23 cellular contexts compared by ENCODE assay signal in the genomic region with DNA sequence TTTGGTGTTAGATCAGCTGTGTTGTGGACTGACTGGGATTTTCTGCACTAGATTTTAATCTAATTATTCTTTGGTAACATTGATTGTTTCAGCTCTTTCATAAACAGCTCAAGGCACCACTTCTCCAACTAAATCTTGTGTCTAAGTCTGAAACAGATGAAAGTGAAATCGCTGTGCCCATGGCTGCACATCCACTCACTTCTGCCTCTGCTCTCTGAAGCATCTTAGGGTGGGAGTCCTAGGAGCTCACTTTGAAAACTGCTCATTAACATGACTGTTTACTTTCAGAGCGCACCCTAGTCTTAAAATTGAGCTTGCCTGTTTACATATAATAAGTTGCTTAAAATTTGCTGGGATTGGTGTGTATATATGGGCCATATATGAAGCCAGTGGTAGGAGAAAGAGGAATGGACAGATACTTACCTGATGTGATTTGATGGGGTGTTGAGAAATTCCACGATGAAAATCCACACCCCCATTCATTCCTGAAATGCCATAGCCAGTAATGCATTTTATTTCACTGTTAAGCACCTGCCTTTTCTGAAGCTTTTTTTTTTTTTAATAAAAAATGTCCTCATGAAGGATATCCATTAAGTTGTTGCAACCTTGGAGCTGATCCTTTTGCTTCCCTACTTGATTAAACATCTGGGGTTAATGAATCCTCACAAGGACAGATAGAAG.
DNase-seq lines count a peak whose midpoint lies in the region; ATAC-seq and TF ChIP-seq lines count a peak whose summit lies in the region.
"Had no signal": no experiment of that assay in that cellular context is flagged by ENCODE, and none has a peak within 500 bp of the region (broad histone marks: within the 10 kb centered on the region; RNA-seq: fewer than 3 reads in every experiment).

No MANE protein-coding gene starts in this region.

- H3K27me3 ChIP-seq in brain microvascular endothelial cell (replicated peaks), result no peaks in the 10 kb centered on the region
- H3K27me3 ChIP-seq: body of pancreas, colonic mucosa, MG63, tibial nerve had no signal

- H3K9me3 Mint-ChIP-seq in stimulated activated naive B cell treated with anti-CD40 and anti-IgM and Interleukin-4, amounts not matched to agents 10 μg/mL and 1 μg/mL and 100 μg/mL, for 72 hours, result no peaks in the 10 kb centered on the region
- H3K9me3 Mint-ChIP-seq: activated CD8-positive, alpha-beta T cell treated with anti-CD3 and anti-CD28 coated beads for 36 hours; activated naive CD4-positive, alpha-beta T cell treated with anti-CD3 and anti-CD28 coated beads, Interleukin-2, amount 50 U/mL, for 24 hours; activated T-cell treated with anti-CD3 and anti-CD28 coated beads, Interleukin-2, amount 50 U/mL, for 72 hours; stimulated activated effector memory CD8-positive, alpha-beta T cell treated with anti-CD3 and anti-CD28 coated beads, Interleukin-12 subunit alpha, Interleukin-12 subunit beta, amount 100 ng/mL, for 72 hours had no signal

- CTCF ChIA-PET in HEK293T (lab: Yijun Ruan, JAX), result interaction anchor here (0.6 kb wide), 1 partner anchor 53 kb away, joined by 3 read pairs; a partner anchor contains a TSS

- peaks cover 14 to 23% of the 10 kb centered on the region in 2 donors for H3K36me3 Mint-ChIP-seq in stimulated activated naive B cell treated with anti-CD40 and anti-IgM and Interleukin-4, amounts not matched to agents 10 μg/mL and 1 μg/mL and 100 μg/mL, for 72 hours
- H3K36me3 Mint-ChIP-seq: stimulated activated effector memory CD8-positive, alpha-beta T cell treated with anti-CD3 and anti-CD28 coated beads, Interleukin-12 subunit alpha, Interleukin-12 subunit beta, amount 100 ng/mL, for 72 hours had no signal

- TF ChIP-seq CTCF in brain microvascular endothelial cell (IDR thresholded peaks at IDR 0.05; ENCODE audit: low read depth, low read length, missing control alignments), result no peak

- no peak overlapping the region for H3K27ac Mint-ChIP-seq in stimulated activated naive B cell treated with anti-CD40 and anti-IgM and Interleukin-4, amounts not matched to agents 10 μg/mL and 1 μg/mL and 100 μg/mL, for 72 hours
- H3K27ac Mint-ChIP-seq: activated CD8-positive, alpha-beta T cell treated with anti-CD3 and anti-CD28 coated beads for 36 hours; activated naive CD4-positive, alpha-beta T cell treated with anti-CD3 and anti-CD28 coated beads, Interleukin-2, amount 50 U/mL, for 24 hours; stimulated activated effector memory CD8-positive, alpha-beta T cell treated with anti-CD3 and anti-CD28 coated beads, Interleukin-12 subunit alpha, Interleukin-12 subunit beta, amount 100 ng/mL, for 72 hours had no signal

- no peaks in the 10 kb centered on the region for H3K27me3 Mint-ChIP-seq in stimulated activated naive B cell treated with anti-CD40 and anti-IgM and Interleukin-4, amounts not matched to agents 10 μg/mL and 1 μg/mL and 100 μg/mL, for 72 hours
- H3K27me3 Mint-ChIP-seq: activated CD8-positive, alpha-beta T cell treated with anti-CD3 and anti-CD28 coated beads for 36 hours; activated naive CD4-positive, alpha-beta T cell treated with anti-CD3 and anti-CD28 coated beads, Interleukin-2, amount 50 U/mL, for 24 hours had no signal

- H3K36me3 ChIP-seq in brain microvascular endothelial cell (replicated peaks), result peaks cover 17% of the 10 kb centered on the region
- H3K36me3 ChIP-seq: colonic mucosa, MG63, WERI-Rb-1 had no signal

- H3K4me1 Mint-ChIP-seq in stimulated activated naive B cell treated with anti-CD40 and anti-IgM and Interleukin-4, amounts not matched to agents 10 μg/mL and 1 μg/mL and 100 μg/mL, for 72 hours, result peaks cover 29 to 63% of the 10 kb centered on the region in 2 donors
- H3K4me1 Mint-ChIP-seq: stimulated activated effector memory CD8-positive, alpha-beta T cell treated with anti-CD3 and anti-CD28 coated beads, Interleukin-12 subunit alpha, Interleukin-12 subunit beta, amount 100 ng/mL, for 72 hours had no signal

- POLR2A ChIA-PET in HEK293T (lab: Yijun Ruan, JAX), result no interaction called here

- H3K27ac ChIP-seq in brain microvascular endothelial cell, result peak overlapping the region; percentile 99
- H3K27ac ChIP-seq: 22Rv1, body of pancreas, colonic mucosa, WERI-Rb-1 had no signal

- ATAC-seq in HG02852 (IDR thresholded peaks at IDR 0.05; ENCODE audit: unreplicated experiment), result peak; percentile 61
- ATAC-seq in stimulated activated naive B cell treated with anti-CD40 and anti-IgM and Interleukin-4, amounts not matched to agents 10 μg/mL and 1 μg/mL and 100 μg/mL, for 72 hours (replicated peaks), result peak; percentile 90
- ATAC-seq: activated CD8-positive, alpha-beta T cell treated with anti-CD3 and anti-CD28 coated beads for 36 hours; activated T-cell treated with anti-CD3 and anti-CD28 coated beads, Interleukin-2, amount 50 U/mL, for 72 hours; body of pancreas; stimulated activated effector memory CD8-positive, alpha-beta T cell treated with anti-CD3 and anti-CD28 coated beads, Interleukin-12 subunit alpha, Interleukin-12 subunit beta, amount 100 ng/mL, for 72 hours had no signal

- no peak overlapping the region for H3K4me3 Mint-ChIP-seq in stimulated activated naive B cell treated with anti-CD40 and anti-IgM and Interleukin-4, amounts not matched to agents 10 μg/mL and 1 μg/mL and 100 μg/mL, for 72 hours
- H3K4me3 Mint-ChIP-seq: activated CD8-positive, alpha-beta T cell treated with anti-CD3 and anti-CD28 coated beads for 36 hours; activated naive CD4-positive, alpha-beta T cell treated with anti-CD3 and anti-CD28 coated beads, Interleukin-2, amount 50 U/mL, for 24 hours; activated T-cell treated with anti-CD3 and anti-CD28 coated beads, Interleukin-2, amount 50 U/mL, for 72 hours; stimulated activated effector memory CD8-positive, alpha-beta T cell treated with anti-CD3 and anti-CD28 coated beads, Interleukin-12 subunit alpha, Interleukin-12 subunit beta, amount 100 ng/mL, for 72 hours had no signal

- peak; percentile 74 for DNase-seq in NCI-H82 treated with DMSO at 0.1 percent for 48 hours (lab: John Stamatoyannopoulos, UW; ENCODE audit: unreplicated experiment)
- DNase-seq in NCI-H82 (lab: John Stamatoyannopoulos, UW), result no peak
- no peak for DNase-seq in brain microvascular endothelial cell
- DNase-seq in stimulated activated naive B cell treated with anti-CD40 and anti-IgM and Interleukin-4, amounts not matched to agents 10 μg/mL and 1 μg/mL and 100 μg/mL, for 72 hours, result no peak
- DNase-seq in HEK293T (ENCODE audit: extremely low spot score), result no peak
- no peak for DNase-seq in NOMO-1 treated with dmso at 0.1 percent for 144 hours (lab: John Stamatoyannopoulos, UW; ENCODE audit: unreplicated experiment)
- no peak for DNase-seq in iPS-NIHi11 (ENCODE audit: low spot score)
- DNase-seq: activated CD8-positive, alpha-beta T cell treated with anti-CD3 and anti-CD28 coated beads for 36 hours; activated T-cell treated with anti-CD3 and anti-CD28 coated beads, Interleukin-2, amount 50 U/mL, for 72 hours; body of pancreas; colonic mucosa; HCEC 1CT; kidney glomerular epithelial cell; MG63; NCI-H187; NCI-H446 treated with DMSO at 0.1 percent for 48 hours; SHP77 had no signal

- in situ Hi-C loops in brain microvascular endothelial cell (cut with HindIII; ENCODE audit: low pct_ligation_motif_present, low sequenced_read_pairs), result no loop called here

- H3K4me3 ChIP-seq in brain microvascular endothelial cell (ENCODE audit: low read depth, low read length), result no peak overlapping the region
- H3K4me3 ChIP-seq: body of pancreas, colonic mucosa, MG63, tibial nerve had no signal

TF ChIP-seq in HEK293T, 16 proteins besides CTCF, POLR2A, EP300 and RAD21:
- TF ChIP-seq HDGF (IDR thresholded peaks at IDR 0.05; ENCODE audit: borderline replicate concordance), result no peak
